22 cellular contexts compared by ENCODE assay signal in the genomic region with DNA sequence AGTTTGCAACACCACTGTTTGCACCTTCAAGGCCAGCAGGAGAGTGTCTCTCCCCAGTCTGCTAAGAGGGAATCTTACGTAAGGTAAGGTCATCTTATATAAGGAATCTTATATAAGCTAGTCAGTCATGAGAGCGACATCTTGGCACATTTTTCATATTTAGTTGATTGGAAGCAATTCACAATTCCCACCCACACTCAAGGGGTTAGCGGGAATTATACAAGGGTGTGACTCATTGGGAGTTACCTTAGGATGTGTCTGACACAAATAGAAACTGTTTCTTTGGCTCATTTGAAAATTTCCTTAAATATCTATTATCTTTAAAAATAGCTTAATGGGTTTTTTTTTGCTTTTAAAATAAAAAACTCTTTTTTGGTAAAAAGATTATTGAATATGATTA.
"Had no signal": no experiment of that assay in that cellular context is flagged by ENCODE, and none has a peak within 500 bp of the region (broad histone marks: within the 10 kb centered on the region; RNA-seq: fewer than 3 reads in every experiment).

No MANE protein-coding gene starts in this region.

- H3K27ac ChIP-seq: colonic mucosa, esophagus squamous epithelium, heart left ventricle, parathyroid adenoma, psoas muscle, spleen, stomach, upper lobe of left lung, vagina had no signal

- H3K4me1 Mint-ChIP-seq: naive thymus-derived CD4-positive, alpha-beta T cell; nephron progenitor cell had no signal

- H3K36me3 ChIP-seq: colonic mucosa, esophagus squamous epithelium, heart left ventricle, spleen, stomach, upper lobe of left lung, vagina had no signal

- H3K27me3 ChIP-seq: colonic mucosa, esophagus squamous epithelium, spleen, stomach, upper lobe of left lung, vagina had no signal

- H3K9ac ChIP-seq: parathyroid adenoma had no signal

- H2AFZ ChIP-seq: parathyroid adenoma had no signal

- H3K4me1 ChIP-seq: colonic mucosa, esophagus squamous epithelium, heart left ventricle, parathyroid adenoma, psoas muscle, spleen, stomach, upper lobe of left lung, vagina had no signal

- H3K4me3 ChIP-seq: colonic mucosa, esophagus squamous epithelium, heart left ventricle, lung, psoas muscle, spleen, stomach, upper lobe of left lung, vagina had no signal

- H3K79me2 ChIP-seq: parathyroid adenoma had no signal

- H3K27ac Mint-ChIP-seq: naive thymus-derived CD4-positive, alpha-beta T cell; nephron progenitor cell; stimulated activated naive B cell treated with anti-CD40 and anti-IgM and Interleukin-4, amounts not matched to agents 10 μg/mL and 1 μg/mL and 100 μg/mL, for 72 hours had no signal

- H3K36me3 Mint-ChIP-seq: naive thymus-derived CD4-positive, alpha-beta T cell; stimulated activated naive B cell treated with anti-CD40 and anti-IgM and Interleukin-4, amounts not matched to agents 10 μg/mL and 1 μg/mL and 100 μg/mL, for 72 hours had no signal

- H3K9me3 ChIP-seq: colonic mucosa, esophagus squamous epithelium, psoas muscle, spleen, stomach, upper lobe of left lung, vagina had no signal

- DNase-seq: colonic mucosa; dermis blood vessel endothelial cell; esophagus squamous epithelium; foreskin melanocyte; heart left ventricle; hippocampal formation; left colon; left ventricle myocardium superior; mesendoderm; naive thymus-derived CD4-positive, alpha-beta T cell; nephron progenitor cell; psoas muscle; spleen; stimulated activated CD4-positive, alpha-beta T cell treated with anti-CD3 and anti-CD28 coated beads, Interleukin-15, amount 100 ng/mL, for 24 hours; stimulated activated CD4-positive, alpha-beta T cell treated with anti-CD3 and anti-CD28 coated beads, Interleukin-1b, Interleukin-23, amount 100 ng/mL, for 48 hours; stimulated activated CD4-positive, alpha-beta T cell treated with anti-CD3 and anti-CD28 coated beads, Interleukin-4, amount 100 ng/mL, for 24 hours; stimulated activated naive B cell treated with anti-CD40 and anti-IgM and Interleukin-4, amounts not matched to agents 10 μg/mL and 1 μg/mL and 100 μg/mL, for 72 hours; stomach; upper lobe of left lung had no signal

- H3K4me3 Mint-ChIP-seq: naive thymus-derived CD4-positive, alpha-beta T cell; nephron progenitor cell; stimulated activated naive B cell treated with anti-CD40 and anti-IgM and Interleukin-4, amounts not matched to agents 10 μg/mL and 1 μg/mL and 100 μg/mL, for 72 hours had no signal
